ENCODE assay signal across 9 cellular contexts in the genomic region with DNA sequence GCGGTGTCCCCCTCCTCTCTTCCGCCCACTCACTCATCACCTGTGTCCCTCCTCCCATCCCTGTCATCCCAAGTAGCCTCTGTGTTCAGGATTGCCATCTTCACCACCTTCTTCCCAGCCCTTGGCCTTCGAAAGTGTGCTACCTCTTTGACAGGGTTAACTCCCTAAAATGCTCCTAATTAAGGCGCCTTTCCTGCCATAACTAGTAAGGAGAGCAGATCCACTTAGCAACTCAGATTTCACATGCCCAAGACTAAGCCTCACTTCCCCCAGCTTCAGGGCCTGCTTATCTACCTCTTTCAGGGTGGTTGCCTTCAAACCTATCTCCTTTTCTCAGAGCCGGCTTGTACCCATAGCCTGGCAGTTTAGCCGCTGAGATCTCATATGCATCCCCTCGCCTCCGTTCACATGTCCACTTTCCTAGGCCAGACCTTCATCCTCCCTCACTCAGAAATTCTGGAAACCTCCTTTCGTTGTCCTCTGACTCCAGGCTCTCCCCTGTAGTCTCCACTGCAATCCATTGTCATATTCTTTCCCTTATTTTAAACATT. TPM values are rescaled to one million over a fixed set of nuclear protein-coding genes. Genes with fewer than 3 reads are reported as not detected.
DNase-seq lines count a peak whose midpoint lies in the region; ATAC-seq and TF ChIP-seq lines count a peak whose summit lies in the region.
"Had no signal": no experiment of that assay in that cellular context is flagged by ENCODE, and none has a peak within 500 bp of the region (broad histone marks: within the 10 kb centered on the region; RNA-seq: fewer than 3 reads in every experiment).

No MANE protein-coding gene starts in this region.

- WGBS in heart left ventricle, 4 donors: 77 to 85% (median 80%) methylated on average over 9 of the region's 9 CpGs

- H3K4me1 ChIP-seq in heart left ventricle: peaks cover 0 to 34% (median 26%) of the 10 kb centered on the region in 12 donors
- peaks cover 4% of the 10 kb centered on the region for H3K4me1 ChIP-seq in mucosa of stomach (ENCODE audit: control insufficient read depth, insufficient read depth, low read length)
- H3K4me1 ChIP-seq in upper lobe of right lung: peaks cover 11% of the 10 kb centered on the region

- peaks cover 30% of the 10 kb centered on the region for H3K4me1 Mint-ChIP-seq in chondrocyte (ENCODE audit: low read depth)

- H3K9me3 Mint-ChIP-seq in chondrocyte (ENCODE audit: low read depth): peaks cover 4% of the 10 kb centered on the region

- H3K27me3 ChIP-seq in heart left ventricle: peaks cover 0 to 27% (median 0%) of the 10 kb centered on the region in 9 donors
- H3K27me3 ChIP-seq in mucosa of stomach (ENCODE audit: control insufficient read depth, insufficient read depth, low read length): peaks cover 38% of the 10 kb centered on the region
- peaks cover 8% of the 10 kb centered on the region for H3K27me3 ChIP-seq in upper lobe of right lung

- no peak for ATAC-seq in heart left ventricle
- ATAC-seq in upper lobe of right lung: no peak
- ATAC-seq in GM19397 (IDR thresholded peaks at IDR 0.05; ENCODE audit: unreplicated experiment): no peak
- no peak for ATAC-seq in HG03469 (IDR thresholded peaks at IDR 0.05; ENCODE audit: unreplicated experiment)

- peaks cover 15% of the 10 kb centered on the region for H3K36me3 Mint-ChIP-seq in chondrocyte (ENCODE audit: low read depth)

- TF ChIP-seq CTCF in heart left ventricle (IDR thresholded peaks at IDR 0.05): no peak
- TF ChIP-seq CTCF in chondrocyte (IDR thresholded peaks at IDR 0.05): no peak
- TF ChIP-seq CTCF in upper lobe of right lung (IDR thresholded peaks at IDR 0.05): no peak

- H3K4me3 Mint-ChIP-seq in chondrocyte (ENCODE audit: unreplicated experiment): peak overlapping the region; percentile 70

- H3K9me3 ChIP-seq in heart left ventricle: no peaks in the 10 kb centered on the region
- H3K9me3 ChIP-seq in mucosa of stomach (ENCODE audit: control insufficient read depth, low read length): no peaks in the 10 kb centered on the region
- H3K9me3 ChIP-seq in upper lobe of right lung: no peaks in the 10 kb centered on the region

- H3K4me3 ChIP-seq in heart left ventricle (peak overlapping the region; percentile 68 to 99 (median 90)), mucosa of stomach (ENCODE audit: low read length) (no peak overlapping the region), upper lobe of right lung (peak overlapping the region; percentile 74)

- H3K36me3 ChIP-seq in heart left ventricle: peaks cover 0 to 10% (median 4%) of the 10 kb centered on the region in 9 donors
- H3K36me3 ChIP-seq in mucosa of stomach (ENCODE audit: control insufficient read depth, insufficient read depth, low read length): no peaks in the 10 kb centered on the region
- H3K36me3 ChIP-seq in upper lobe of right lung: no peaks in the 10 kb centered on the region

- H3K27me3 Mint-ChIP-seq in chondrocyte (ENCODE audit: low read depth): no peaks in the 10 kb centered on the region

- H3K27ac ChIP-seq in heart left ventricle (peak overlapping the region; percentile 91 to 98 (median 94)), upper lobe of right lung (no peak overlapping the region)

- H3K9ac ChIP-seq in mucosa of stomach (ENCODE audit: low read length): peak overlapping the region; percentile 78

- intact Hi-C loops in heart left ventricle (cut with DNase I): loop anchor here in 6 of 10 donors (2.0 to 10.0 kb wide), 7 partner anchors 33 to 105 kb away; no protein-coding TSS in a partner anchor
- intact Hi-C loops in cardiac septum (cut with DNase I): loop anchor here (5.0 kb wide), 1 partner anchor 46 kb away; no protein-coding TSS in a partner anchor
- intact Hi-C loops in upper lobe of right lung (cut with DNase I): no loop called here

- DNase-seq in heart left ventricle (no peak), cardiac septum (ENCODE audit: low spot score) (no peak), chondrocyte (ENCODE audit: low spot score) (no peak), upper lobe of right lung (no peak)
- DNase-seq in activated effector memory CD4-positive, alpha-beta T cell treated with Interleukin-2 at 50 U/mL for 16 hours: no peak
- DNase-seq: NCI-H1694 had no signal

- H3K27ac Mint-ChIP-seq in chondrocyte (ENCODE audit: unreplicated experiment): peak overlapping the region; percentile 75

- no peak for TF ChIP-seq POLR2A in heart left ventricle (IDR thresholded peaks at IDR 0.05)

RNA-seq across cellular contexts. Expression of gene FSTL1, which starts 1.0 kb away (rescaled TPM):
- 100 to 1,000 TPM; 138 to 667 (median 220) TPM for total RNA-seq in heart left ventricle
- polyA plus RNA-seq in heart left ventricle: 100 to 1,000 TPM in 1 of 2 donors, 10 to 100 TPM in 1; 43.8 to 146 TPM
- total RNA-seq in cardiac septum: 140 TPM
- total RNA-seq in chondrocyte: 2,561 to 3,511 TPM (median 3,398 TPM) in 3 replicates
- 221 TPM for total RNA-seq in upper lobe of right lung
